1 cellular context compared by ENCODE assay signal in genomic region chr6:135086414-135086764, GRCh38.
TF ChIP-seq lines count a peak whose summit lies in the region.

No MANE protein-coding gene starts in this region.

TF ChIP-seq in GM12878, 131 proteins besides CTCF, POLR2A, EP300 and RAD21:
- TF ChIP-seq NR2F1 (conservative IDR thresholded peaks at IDR 0.05) (peak; percentile 75), CREM (IDR thresholded peaks at IDR 0.05; ENCODE audit: low read depth) (peak; percentile 48; the same call in 1 of the 2 replicates), BHLHE40 (IDR thresholded peaks at IDR 0.05; ENCODE audit: borderline replicate concordance in 1 of 2, low read depth in 2 of 2, low read length in 1 of 2) (peak in 1 of 2 experiments; percentile 37; a peak in 1 of 4 replicates), POU2F2 (IDR thresholded peaks at IDR 0.05; ENCODE audit: borderline replicate concordance, low read depth, low read length) (no peak), RUNX3 (IDR thresholded peaks at IDR 0.05; ENCODE audit: low read length) (peak; percentile 92), MEF2A (IDR thresholded peaks at IDR 0.05; ENCODE audit: insufficient read depth, low read depth, low read length) (peak; percentile 90), PML (IDR thresholded peaks at IDR 0.05; ENCODE audit: low read length) (peak; percentile 65), REST (IDR thresholded peaks at IDR 0.05; ENCODE audit: low read depth, low read length) (no peak), ATF2 (IDR thresholded peaks at IDR 0.05; ENCODE audit: low read length) (peak; percentile 74), ATF7 (IDR thresholded peaks at IDR 0.05; ENCODE audit: low read depth) (peak; percentile 52), BCL3 (IDR thresholded peaks at IDR 0.05; ENCODE audit: borderline replicate concordance, insufficient read depth, low read depth, low read length, poor library complexity, severe bottlenecking) (peak; percentile 66), TCF3 (IDR thresholded peaks at IDR 0.05; ENCODE audit: borderline replicate concordance, insufficient read depth, low read depth, low read length) (no peak), ZBED1 (IDR thresholded peaks at IDR 0.05; ENCODE audit: borderline replicate concordance) (0 out of 2 replicates have a peak, but pooled peaks have one; percentile 31), GABPA (IDR thresholded peaks at IDR 0.05; ENCODE audit: low read depth) (no peak), JUNB (IDR thresholded peaks at IDR 0.05) (peak; percentile 75), CEBPB (IDR thresholded peaks at IDR 0.05; ENCODE audit: borderline replicate concordance in 1 of 2, low read depth in 2 of 2, low read length in 2 of 2) (peak in 1 of 2 experiments; percentile 34; a peak in 1 of 4 replicates), NFIC (IDR thresholded peaks at IDR 0.05; ENCODE audit: low read depth, low read length) (peak; percentile 90), NR2C1 (IDR thresholded peaks at IDR 0.05) (no peak), SKIL (IDR thresholded peaks at IDR 0.05; ENCODE audit: low read depth, poor library complexity, severe bottlenecking) (peak; percentile 59), CBFB (IDR thresholded peaks at IDR 0.05; ENCODE audit: low read depth) (peak; percentile 47; the same call in 1 of the 2 replicates), FOXM1 (IDR thresholded peaks at IDR 0.05; ENCODE audit: low read depth, low read length) (peak; percentile 76; the same call in 1 of the 2 replicates), MEF2B (IDR thresholded peaks at IDR 0.05; ENCODE audit: partially characterized antibody, poor library complexity, severe bottlenecking) (peak; percentile 43), MTA2 (IDR thresholded peaks at IDR 0.05; ENCODE audit: low read depth) (peak; percentile 36; the same call in 1 of the 2 replicates), CREB1 (IDR thresholded peaks at IDR 0.05; ENCODE audit: low read depth) (peak; percentile 40; the same call in 1 of the 2 replicates), TARDBP (IDR thresholded peaks at IDR 0.05; ENCODE audit: borderline replicate concordance) (no peak)
